In genomic region chr10:76405932-76406331, GRCh38 we compare ENCODE assay signal across 14 cellular contexts.
DNase-seq lines count a peak whose midpoint lies in the region; ATAC-seq and TF ChIP-seq lines count a peak whose summit lies in the region.
"Had no signal": no experiment of that assay in that cellular context is flagged by ENCODE, and none has a peak within 500 bp of the region (broad histone marks: within the 10 kb centered on the region; RNA-seq: fewer than 3 reads in every experiment).

No MANE protein-coding gene starts in this region.

- no peak for ATAC-seq in GM18909 (IDR thresholded peaks at IDR 0.05; ENCODE audit: poor library complexity, unreplicated experiment)
- ATAC-seq in GM18520 (IDR thresholded peaks at IDR 0.05; ENCODE audit: unreplicated experiment): no peak
- ATAC-seq: HCT116, HepG2 had no signal

- peak; percentile 15 for DNase-seq in EH (ENCODE audit: low read depth)
- peak; percentile 77 for DNase-seq in fibroblast of gingiva (ENCODE audit: low read depth)
- DNase-seq in uterus: no peak
- no peak for DNase-seq in DMS79 (lab: John Stamatoyannopoulos, UW)
- DNase-seq: Calu3; CD4-positive, alpha-beta T cell; DMS 273 treated with DMSO at 0.1 percent for 48 hours; EL; GM23248 had no signal

- TF ChIP-seq POLR2A in uterus (IDR thresholded peaks at IDR 0.05): no peak

- H3K4me2 ChIP-seq in BLaER1 treated with 17β-estradiol and CSF1 and Interleukin-3, amounts not matched to agents 10 nM and 100 nM: peak overlapping the region in 6 of 11 experiments; percentile 46 to 79 (median 67); a peak in 11 of 22 replicates

- intact Hi-C loops in uterus (cut with DNase I; ENCODE audit: low total_unique reads): no loop called here

- no peak for TF ChIP-seq CTCF in uterus (IDR thresholded peaks at IDR 0.05)

- H4K20me1 ChIP-seq in BLaER1 treated with 17β-estradiol and CSF1 and Interleukin-3, amounts not matched to agents 10 nM and 100 nM: no peaks in the 10 kb centered on the region

- H3K27ac ChIP-seq in BLaER1 treated with 17β-estradiol and CSF1 and Interleukin-3, amounts not matched to agents 10 nM and 100 nM: peak overlapping the region in 5 of 11 experiments; percentile 66 to 98 (median 91); a peak in 8 of 22 replicates
- peak overlapping the region; percentile 19 to 39 for H3K27ac ChIP-seq in uterus
- H3K27ac ChIP-seq: GM23248 had no signal

- H3K4me1 ChIP-seq in BLaER1 treated with 17β-estradiol and CSF1 and Interleukin-3, amounts not matched to agents 10 nM and 100 nM: peaks cover 0 to 76% (median 27%) of the 10 kb centered on the region in 10 experiments; a peak in 13 of 20 replicates
- H3K4me1 ChIP-seq in uterus: peaks cover 4 to 5% of the 10 kb centered on the region in 2 donors

- no peak overlapping the region; a peak in 1 of 20 replicates for H3K4me3 ChIP-seq in BLaER1 treated with 17β-estradiol and CSF1 and Interleukin-3, amounts not matched to agents 10 nM and 100 nM
- no peak overlapping the region for H3K4me3 ChIP-seq in uterus
- H3K4me3 ChIP-seq: GM23248 had no signal

- H3K9ac ChIP-seq in BLaER1 treated with 17β-estradiol and CSF1 and Interleukin-3, amounts not matched to agents 10 nM and 100 nM: peak overlapping the region in 3 of 11 experiments; percentile 4 to 81 (median 51); a peak in 4 of 22 replicates
- H3K9ac ChIP-seq: GM23248 had no signal

- H3K9me3 ChIP-seq in BLaER1 treated with 17β-estradiol and CSF1 and Interleukin-3, amounts not matched to agents 10 nM and 100 nM (replicated peaks in 1 of 11): peaks cover 0 to 29% (median 8%) of the 10 kb centered on the region in 11 experiments; a peak in 11 of 22 replicates
- no peaks in the 10 kb centered on the region for H3K9me3 ChIP-seq in uterus

- no peaks in the 10 kb centered on the region for H3K27me3 ChIP-seq in BLaER1 treated with 17β-estradiol and CSF1 and Interleukin-3, amounts not matched to agents 10 nM and 100 nM
- no peaks in the 10 kb centered on the region for H3K27me3 ChIP-seq in uterus

- H3K36me3 ChIP-seq in BLaER1 treated with 17β-estradiol and CSF1 and Interleukin-3, amounts not matched to agents 10 nM and 100 nM: no peaks in the 10 kb centered on the region
- no peaks in the 10 kb centered on the region for H3K36me3 ChIP-seq in uterus

Comparison
In these comparisons a context has a peak if more than half of its experiments do, and no peak if none do; other contexts are left out.
1. DNase-seq: peak in EH (single experiment) and fibroblast of gingiva (single experiment); none in uterus (0 of 2) and DMS79 (single experiment).